Comparison of ENCODE assay signal across 20 cellular contexts in the genomic region with DNA sequence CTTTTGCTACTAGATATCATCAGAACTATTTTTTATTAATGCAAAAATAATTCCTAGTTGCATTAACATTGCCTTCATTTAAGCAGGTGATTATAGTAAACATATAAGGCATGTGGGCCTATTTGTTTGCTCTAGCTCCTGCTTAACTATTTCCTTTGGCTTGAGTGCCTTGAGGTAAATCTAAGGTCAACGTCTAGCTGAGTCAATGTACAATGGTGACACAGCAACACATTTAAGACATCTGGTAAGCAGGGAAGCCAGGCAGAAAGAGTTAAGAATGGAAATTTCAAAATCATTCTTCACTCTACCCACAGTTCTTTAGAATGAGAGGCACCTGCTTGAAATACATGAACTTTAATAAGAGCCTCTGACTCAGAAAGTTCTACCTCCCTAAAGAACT.
DNase-seq lines count a peak whose midpoint lies in the region; ATAC-seq, FAIRE-seq and TF ChIP-seq lines count a peak whose summit lies in the region.
"Had no signal": no experiment of that assay in that cellular context is flagged by ENCODE, and none has a peak within 500 bp of the region (broad histone marks: within the 10 kb centered on the region; RNA-seq: fewer than 3 reads in every experiment).

No MANE protein-coding gene starts in this region.

- no peak overlapping the region for H2AFZ ChIP-seq in keratinocyte (ENCODE audit: control insufficient read depth, low read length)

- peaks cover 21% of the 10 kb centered on the region for H3K4me1 ChIP-seq in keratinocyte (ENCODE audit: control insufficient read depth, extremely low read depth, insufficient read depth, low read length)
- H3K4me1 ChIP-seq: adrenal gland, HAP-1 had no signal

- peaks cover 2% of the 10 kb centered on the region for H3K9me3 ChIP-seq in keratinocyte (ENCODE audit: control insufficient read depth, low read depth, low read length)
- H3K9me3 ChIP-seq: adrenal gland, HAP-1, tibial nerve had no signal

- no peaks in the 10 kb centered on the region for H3K9me1 ChIP-seq in keratinocyte (ENCODE audit: control insufficient read depth, extremely low read depth, insufficient read depth, low read length)

- no peak overlapping the region for H3K4me2 ChIP-seq in keratinocyte (ENCODE audit: control insufficient read depth, extremely low read depth, insufficient read depth, low read depth, low read length)

- H3K79me2 ChIP-seq in keratinocyte (ENCODE audit: control insufficient read depth, insufficient read depth, low read length): no peaks in the 10 kb centered on the region

- no peak overlapping the region for H3K27ac ChIP-seq in keratinocyte (ENCODE audit: control insufficient read depth, insufficient read depth, low read length)
- H3K27ac ChIP-seq: adrenal gland, tibial nerve had no signal

- TF ChIP-seq CTCF in choroid plexus epithelial cell (conservative IDR thresholded peaks at IDR 0.05; ENCODE audit: low read depth, low read length): no peak
- no peak for TF ChIP-seq CTCF in keratinocyte (optimal IDR thresholded peaks at IDR 0.05 in 1 of 3, IDR thresholded peaks at IDR 0.05 in 1 of 3, conservative IDR thresholded peaks at IDR 0.05 in 1 of 3; ENCODE audit: extremely low read depth in 1 of 3, insufficient read depth in 2 of 3, low read length in 3 of 3)
- no peak for TF ChIP-seq CTCF in omental fat pad (IDR thresholded peaks at IDR 0.05)

- peak; percentile 29 for FAIRE-seq in keratinocyte (lab: Jason Lieb, UNC)
- no peak for FAIRE-seq in RCC 7860 (lab: Jason Lieb, UNC)

- dilution Hi-C loops in keratinocyte (cut with MboI; ENCODE audit: extremely low pct_ligation_motif_present, low sequenced_read_pairs): no loop called here

- ATAC-seq in HG03378 (IDR thresholded peaks at IDR 0.05; ENCODE audit: unreplicated experiment) (no peak), omental fat pad (ENCODE audit: low FRiP score) (no peak)
- ATAC-seq: activated CD4-positive, CD25-positive, alpha-beta regulatory T cell treated with anti-CD3 and anti-CD28 coated beads, Interleukin-2, amount 50 U/mL, for 24 hours; activated CD8-positive, alpha-beta T cell treated with anti-CD3 and anti-CD28 coated beads for 36 hours; naive thymus-derived CD4-positive, alpha-beta T cell had no signal

- H3K36me3 ChIP-seq in keratinocyte (ENCODE audit: control insufficient read depth in 2 of 2, extremely low read depth in 1 of 2, insufficient read depth in 2 of 2, low read length in 2 of 2): no peaks in the 10 kb centered on the region
- H3K36me3 ChIP-seq: adrenal gland, HAP-1, tibial nerve had no signal

- DNase-seq in ELR (ENCODE audit: low read depth) (peak; percentile 79), NCI-H460 (ENCODE audit: extremely low read depth, low read depth) (peak; percentile 91), choroid plexus epithelial cell (ENCODE audit: low read depth) (peak; percentile 51), keratinocyte (ENCODE audit: low read depth, low spot score) (no peak), RCC 7860 (ENCODE audit: low spot score) (no peak), omental fat pad (ENCODE audit: low spot score) (no peak)
- no peak for DNase-seq in activated effector memory CD4-positive, alpha-beta T cell treated with anti-CD3 and anti-CD28 coated beads, Interleukin-2, amount 50 U/mL, for 16 hours
- DNase-seq: activated CD8-positive, alpha-beta T cell treated with anti-CD3 and anti-CD28 coated beads for 36 hours; activated naive CD4-positive, alpha-beta T cell; adrenal gland; caudate nucleus; CD4-positive, alpha-beta T cell; naive thymus-derived CD4-positive, alpha-beta T cell; NCI-H446 treated with DMSO at 0.1 percent for 48 hours; occipital lobe; T1000 had no signal

- no peaks in the 10 kb centered on the region for H3K27me3 ChIP-seq in keratinocyte (ENCODE audit: control insufficient read depth, extremely low read depth, insufficient read depth, low read length)
- H3K27me3 ChIP-seq: adrenal gland, tibial nerve had no signal

- H3K4me3 ChIP-seq in choroid plexus epithelial cell (ENCODE audit: low read depth, low read length) (no peak overlapping the region), keratinocyte (ENCODE audit: control insufficient read depth in 2 of 3, extremely low read depth in 1 of 3, insufficient read depth in 2 of 3, low read depth in 1 of 3, low read length in 3 of 3) (no peak overlapping the region)
- H3K4me3 ChIP-seq: adrenal gland, HAP-1, tibial nerve had no signal

- no peak overlapping the region for H3K9ac ChIP-seq in keratinocyte (ENCODE audit: control insufficient read depth, extremely low read depth, insufficient read depth, low read length)

- no peaks in the 10 kb centered on the region for H4K20me1 ChIP-seq in keratinocyte (ENCODE audit: control insufficient read depth, extremely low read depth, insufficient read depth, low read length)

Comparison
In these comparisons a context has a peak if more than half of its experiments do, and no peak if none do; other contexts are left out.
1. DNase-seq: peak in ELR (single experiment), NCI-H460 (single experiment) and choroid plexus epithelial cell (single experiment); none in keratinocyte (single experiment), RCC 7860 (single experiment), activated effector memory CD4-positive, alpha-beta T cell treated with anti-CD3 and anti-CD28 coated beads, Interleukin-2, amount 50 U/mL, for 16 hours (single experiment) and omental fat pad (single experiment).